Comparison of ENCODE assay signal across 15 cellular contexts in the genomic region with DNA sequence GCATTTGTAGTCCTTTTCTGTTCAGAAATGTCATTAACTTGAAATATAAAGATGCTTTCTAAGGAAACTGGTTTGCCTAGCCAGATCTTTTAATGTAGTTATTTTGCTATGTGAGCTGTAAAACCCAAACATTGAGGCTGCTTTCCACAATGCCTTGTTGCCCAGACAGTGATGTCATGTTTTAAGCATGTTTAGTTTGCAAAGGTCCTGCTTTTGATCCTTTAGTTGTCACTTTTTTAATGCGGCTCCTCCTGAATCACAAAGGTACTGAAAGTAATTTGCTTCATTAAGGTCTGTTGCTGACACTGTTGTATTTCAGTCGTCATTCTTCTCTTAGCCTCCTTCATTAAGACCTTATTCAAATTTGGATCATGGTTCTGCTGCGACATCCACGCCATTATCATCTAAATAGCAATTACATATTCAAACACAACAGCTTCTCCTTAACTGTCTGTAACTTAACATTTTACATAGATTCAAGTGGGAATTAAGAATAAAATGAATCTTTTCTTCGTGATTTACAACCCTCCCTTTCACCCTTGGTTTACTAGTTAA.
DNase-seq lines count a peak whose midpoint lies in the region; ATAC-seq, FAIRE-seq and TF ChIP-seq lines count a peak whose summit lies in the region.
"Had no signal": no experiment of that assay in that cellular context is flagged by ENCODE, and none has a peak within 500 bp of the region (broad histone marks: within the 10 kb centered on the region; RNA-seq: fewer than 3 reads in every experiment).

No MANE protein-coding gene starts in this region.

- DNase-seq in SIG-M5 treated with dmso at 0.1 percent for 504 hours (lab: John Stamatoyannopoulos, UW; ENCODE audit: unreplicated experiment), result peak; percentile 15
- no peak for DNase-seq in SIG-M5 (lab: John Stamatoyannopoulos, UW)
- DNase-seq in WERI-Rb-1, result no peak
- peak; percentile 2 for DNase-seq in iPS DF 6.9 (ENCODE audit: low read depth, low spot score)
- DNase-seq in urothelium cell line (ENCODE audit: low spot score), result peak; percentile 32
- DNase-seq in activated CD4-positive, CD25-positive, alpha-beta regulatory T cell (lab: John Stamatoyannopoulos, UW), result no peak
- DNase-seq in NCI-H1417 treated with DMSO at 0.1 percent for 48 hours (lab: John Stamatoyannopoulos, UW), result no peak
- DNase-seq: ACHN, DMS153, Karpas-422, natural killer cell, transverse colon had no signal

- H3K9me3 ChIP-seq in WERI-Rb-1 (ENCODE audit: severe bottlenecking) (no peaks in the 10 kb centered on the region), iPS DF 6.9 (ENCODE audit: control insufficient read depth, insufficient read depth, low read length) (no peaks in the 10 kb centered on the region)
- H3K9me3 ChIP-seq: transverse colon had no signal

- ATAC-seq in GM18505 (IDR thresholded peaks at IDR 0.05; ENCODE audit: unreplicated experiment), result no peak
- ATAC-seq: activated CD4-positive, CD25-positive, alpha-beta regulatory T cell treated with anti-CD3 and anti-CD28 coated beads, Interleukin-2, amount 50 U/mL, for 24 hours; natural killer cell had no signal

- H3K4me1 ChIP-seq in iPS DF 6.9 (ENCODE audit: control insufficient read depth, insufficient read depth, low read length), result no peaks in the 10 kb centered on the region

- no CpG with 5 or more reads among the region's 5 CpGs for WGBS in iPS DF 6.9 (ENCODE audit: insufficient coverage, insufficient read length)

- H3K4me3 ChIP-seq in WERI-Rb-1 (ENCODE audit: low read depth, low read length) (no peak overlapping the region), iPS DF 6.9 (ENCODE audit: low read length) (no peak overlapping the region)
- H3K4me3 ChIP-seq: transverse colon had no signal

- no peaks in the 10 kb centered on the region for H3K36me3 ChIP-seq in WERI-Rb-1
- no peaks in the 10 kb centered on the region for H3K36me3 ChIP-seq in iPS DF 6.9 (ENCODE audit: control insufficient read depth, insufficient read depth, low read length)
- H3K36me3 ChIP-seq: transverse colon had no signal

- no peak for FAIRE-seq in urothelium cell line (lab: Jason Lieb, UNC)

- H3K27me3 ChIP-seq in WERI-Rb-1 (ENCODE audit: insufficient read depth, low read depth, severe bottlenecking) (no peaks in the 10 kb centered on the region), iPS DF 6.9 (ENCODE audit: control insufficient read depth, insufficient read depth, low read length) (no peaks in the 10 kb centered on the region)
- H3K27me3 ChIP-seq: transverse colon had no signal

- no peak for TF ChIP-seq CTCF in WERI-Rb-1 (IDR thresholded peaks at IDR 0.05; ENCODE audit: low read depth, low read length)

- no peak for TF ChIP-seq POLR2A in GM18505 (IDR thresholded peaks at IDR 0.05; ENCODE audit: borderline replicate concordance, extremely low read depth, insufficient read depth, insufficient read length)

- H3K27ac ChIP-seq in WERI-Rb-1 (peak overlapping the region; percentile 59), iPS DF 6.9 (ENCODE audit: low read length) (no peak overlapping the region)
- H3K27ac ChIP-seq: epithelial cell of prostate, transverse colon had no signal

Comparison
In these comparisons a context has a peak if more than half of its experiments do, and no peak if none do; other contexts are left out.
1. DNase-seq: peak in SIG-M5 treated with dmso at 0.1 percent for 504 hours (single experiment), iPS DF 6.9 (single experiment) and urothelium cell line (single experiment); none in SIG-M5 (single experiment), WERI-Rb-1 (single experiment), activated CD4-positive, CD25-positive, alpha-beta regulatory T cell (0 of 4) and NCI-H1417 treated with DMSO at 0.1 percent for 48 hours (single experiment).